ENCODE assay signal across 11 cellular contexts in the genomic region with DNA sequence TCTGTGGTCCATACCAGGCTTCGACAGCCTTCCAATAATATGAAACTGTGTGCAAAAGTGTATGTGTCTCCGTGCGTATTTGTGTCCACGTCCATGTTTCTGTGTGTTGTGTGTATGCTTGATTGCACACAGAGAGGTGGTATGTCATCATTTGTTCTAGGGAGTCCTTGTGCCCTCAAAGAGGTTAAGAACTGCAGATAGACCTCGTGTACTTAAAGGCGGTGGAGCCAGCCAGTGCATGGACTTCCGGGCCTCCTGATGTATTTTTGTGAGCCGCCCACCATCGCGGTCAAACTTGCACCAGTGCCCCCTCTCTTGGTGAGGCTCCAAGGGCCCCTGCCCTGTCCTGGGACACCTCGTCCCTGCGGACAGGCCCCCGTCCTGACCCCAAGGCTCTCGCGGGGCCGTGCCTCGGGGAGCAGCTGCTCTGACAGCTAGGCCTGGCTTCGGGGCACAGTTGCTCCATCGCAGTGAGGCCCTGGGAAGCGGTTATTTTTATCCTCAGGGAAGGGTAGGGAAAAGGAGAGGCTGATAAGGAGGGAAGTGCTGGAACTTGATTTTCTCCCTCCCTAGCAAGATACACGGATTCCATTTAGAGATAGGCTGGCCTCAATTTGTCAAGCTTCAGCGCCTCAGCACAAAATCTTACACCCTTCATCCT. TPM values are rescaled to one million over a fixed set of nuclear protein-coding genes. Genes with fewer than 3 reads are reported as not detected.
DNase-seq lines count a peak whose midpoint lies in the region; ATAC-seq and TF ChIP-seq lines count a peak whose summit lies in the region.
"Had no signal": no experiment of that assay in that cellular context is flagged by ENCODE, and none has a peak within 500 bp of the region (broad histone marks: within the 10 kb centered on the region; RNA-seq: fewer than 3 reads in every experiment).

No MANE protein-coding gene starts in this region.

- H3K4me1 ChIP-seq in BLaER1 = peaks cover 47% of the 10 kb centered on the region

- H3K27ac ChIP-seq in BLaER1 = no peak overlapping the region

- peaks cover 43% of the 10 kb centered on the region for H3K4me1 Mint-ChIP-seq in endothelial cell (ENCODE audit: unreplicated experiment)
- peaks cover 27 to 28% of the 10 kb centered on the region in 2 donors for H3K4me1 Mint-ChIP-seq in natural killer cell

- ATAC-seq in natural killer cell (no peak), HG03460 (IDR thresholded peaks at IDR 0.05; ENCODE audit: unreplicated experiment) (no peak), sciatic nerve (no peak), HG02852 (IDR thresholded peaks at IDR 0.05; ENCODE audit: unreplicated experiment) (no peak), HG02763 (IDR thresholded peaks at IDR 0.05; ENCODE audit: unreplicated experiment) (no peak)
- ATAC-seq: body of pancreas had no signal

- intact Hi-C loops in natural killer cell (cut with micrococcal nuclease) (loop anchor here (5.0 kb wide), 1 partner anchor 40 kb away; no protein-coding TSS in a partner anchor), sciatic nerve (cut with DNase I) (no loop called here)

- TF ChIP-seq CTCF in NB4 (IDR thresholded peaks at IDR 0.05; ENCODE audit: low read depth, low read length) = no peak
- TF ChIP-seq CTCF in endothelial cell (IDR thresholded peaks at IDR 0.05; ENCODE audit: unreplicated experiment) = no peak
- TF ChIP-seq CTCF in natural killer cell (IDR thresholded peaks at IDR 0.05) = no peak

- H3K27me3 Mint-ChIP-seq in endothelial cell (ENCODE audit: unreplicated experiment) = peaks cover 1% of the 10 kb centered on the region
- H3K27me3 Mint-ChIP-seq in natural killer cell (ENCODE audit: low read depth in 2 of 2) = peaks cover 9 to 22% of the 10 kb centered on the region in 2 donors

- peak overlapping the region; percentile 90 for H3K4me2 ChIP-seq in BLaER1

- DNase-seq in NB4 (ENCODE audit: low read depth) (peak; percentile 24), endothelial cell (ENCODE audit: low spot score) (no peak), natural killer cell (no peak), sciatic nerve (ENCODE audit: low spot score) (no peak)
- DNase-seq: body of pancreas, NCI-H2029 treated with DMSO at 0.1 percent for 48 hours, small intestine had no signal

- H3K36me3 Mint-ChIP-seq in endothelial cell (ENCODE audit: low read depth, unreplicated experiment) = no peaks in the 10 kb centered on the region
- no peaks in the 10 kb centered on the region for H3K36me3 Mint-ChIP-seq in natural killer cell

- TF ChIP-seq POLR2A in NB4 (IDR thresholded peaks at IDR 0.05; ENCODE audit: extremely low read depth, insufficient read length) = no peak

- no peaks in the 10 kb centered on the region for H3K9me3 Mint-ChIP-seq in endothelial cell (ENCODE audit: unreplicated experiment)
- no peaks in the 10 kb centered on the region for H3K9me3 Mint-ChIP-seq in natural killer cell

- H3K27me3 ChIP-seq in BLaER1 = peaks cover 59% of the 10 kb centered on the region
- H3K27me3 ChIP-seq: body of pancreas had no signal

- H3K36me3 ChIP-seq in BLaER1 = no peaks in the 10 kb centered on the region

- H3K27ac Mint-ChIP-seq in endothelial cell (ENCODE audit: unreplicated experiment) (peak overlapping the region; percentile 33), natural killer cell (peak overlapping the region; percentile 68 to 90)

- H3K4me3 ChIP-seq in BLaER1 (no peak overlapping the region), NB4 (ENCODE audit: low read depth, low read length) (no peak overlapping the region)

- peak overlapping the region; percentile 53 for H3K4me3 Mint-ChIP-seq in endothelial cell (ENCODE audit: unreplicated experiment)
- H3K4me3 Mint-ChIP-seq in natural killer cell = peak overlapping the region; percentile 70

- H3K9ac ChIP-seq in BLaER1 = no peak overlapping the region

- no peaks in the 10 kb centered on the region for H3K9me3 ChIP-seq in BLaER1
- H3K9me3 ChIP-seq: body of pancreas had no signal

- peaks cover 64% of the 10 kb centered on the region for H4K20me1 ChIP-seq in BLaER1

RNA-seq across cellular contexts. Expression of a gene that starts 1.2 kb away (rescaled TPM):
- total RNA-seq in endothelial cell (ENCODE audit: unreplicated experiment) (60.4 TPM), natural killer cell (10 to 100 TPM; 56.7 to 69.5 (median 56.8) TPM), sciatic nerve (60.9 TPM)
